24 cellular contexts compared by ENCODE assay signal in the genomic region with DNA sequence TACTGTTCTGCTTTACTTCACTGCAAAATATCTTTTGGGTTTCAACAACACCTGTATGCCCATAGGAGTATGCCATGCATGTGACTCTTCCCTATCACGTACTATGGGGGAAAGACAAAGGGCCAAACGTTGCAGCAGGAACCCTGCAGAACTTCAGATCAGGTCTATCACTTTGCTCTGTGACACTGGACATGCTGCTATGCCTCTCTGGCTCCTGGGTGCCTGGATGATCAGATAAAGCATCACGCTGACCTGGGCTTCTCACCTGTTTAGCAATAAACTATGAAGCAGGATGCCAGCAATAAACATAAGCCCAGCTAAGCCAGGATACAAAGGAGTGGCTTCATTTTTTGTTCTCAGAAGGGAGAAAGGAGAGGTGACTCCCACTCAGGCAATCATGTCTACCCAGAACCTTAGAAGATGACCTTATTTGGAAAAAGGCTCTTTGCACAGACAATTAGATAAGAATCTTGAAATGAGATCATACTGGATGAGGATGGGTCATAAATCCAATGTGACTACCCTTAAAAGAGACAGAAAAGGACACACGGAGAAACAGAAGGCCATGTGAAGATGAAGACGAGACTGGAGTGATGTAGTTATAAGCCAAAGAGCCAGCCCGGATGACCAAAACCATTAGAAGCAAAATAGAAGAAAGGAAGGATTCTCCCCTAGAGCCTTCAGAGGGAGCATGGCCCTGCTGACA. TPM values are rescaled to one million over a fixed set of nuclear protein-coding genes. Genes with fewer than 3 reads are reported as not detected.
DNase-seq lines count a peak whose midpoint lies in the region; ATAC-seq, FAIRE-seq and TF ChIP-seq lines count a peak whose summit lies in the region.
"Had no signal": no experiment of that assay in that cellular context is flagged by ENCODE, and none has a peak within 500 bp of the region (broad histone marks: within the 10 kb centered on the region; RNA-seq: fewer than 3 reads in every experiment).

No MANE protein-coding gene starts in this region.

- no peaks in the 10 kb centered on the region for H3K9me1 ChIP-seq in K562 (ENCODE audit: control insufficient read depth, insufficient read depth, low read length)

- no peaks in the 10 kb centered on the region for H3K79me2 ChIP-seq in K562 (ENCODE audit: control insufficient read depth, insufficient read depth, low read length)
- H3K79me2 ChIP-seq in smooth muscle cell (ENCODE audit: low read depth), result no peaks in the 10 kb centered on the region

- no peaks in the 10 kb centered on the region for H3K27me3 Mint-ChIP-seq in activated CD4-positive, alpha-beta T cell treated with anti-CD3 and anti-CD28 coated beads for 36 hours

- H3K27me3 ChIP-seq in K562 (ENCODE audit: control insufficient read depth in 2 of 2, insufficient read depth in 2 of 2, low read length in 2 of 2) (no peaks in the 10 kb centered on the region), smooth muscle cell (ENCODE audit: low read depth) (no peaks in the 10 kb centered on the region), HAP-1 (ENCODE audit: low read depth) (no peaks in the 10 kb centered on the region), heart left ventricle (no peaks in the 10 kb centered on the region)
- H3K27me3 ChIP-seq: neutrophil, thyroid gland had no signal

- peaks cover 7% of the 10 kb centered on the region for H3K4me1 Mint-ChIP-seq in activated CD4-positive, alpha-beta T cell treated with anti-CD3 and anti-CD28 coated beads for 36 hours

- no peaks in the 10 kb centered on the region for H3K9me3 Mint-ChIP-seq in activated CD4-positive, alpha-beta T cell treated with anti-CD3 and anti-CD28 coated beads for 36 hours (ENCODE audit: low read depth)

- FAIRE-seq in K562 (lab: Jason Lieb, UNC), result no peak
- FAIRE-seq: A549, keratinocyte had no signal

- no peak overlapping the region for H3K27ac Mint-ChIP-seq in activated CD4-positive, alpha-beta T cell treated with anti-CD3 and anti-CD28 coated beads for 36 hours
- H3K27ac Mint-ChIP-seq: activated naive CD4-positive, alpha-beta T cell treated with anti-CD3 and anti-CD28 coated beads, Interleukin-2, amount 50 U/mL, for 72 hours had no signal

- no peak for TF ChIP-seq CTCF in LNCaP clone FGC (IDR thresholded peaks at IDR 0.05; ENCODE audit: control insufficient read depth, extremely low read depth, insufficient read depth)
- no peak for TF ChIP-seq CTCF in K562 (IDR thresholded peaks at IDR 0.05 in 2 of 3, conservative IDR thresholded peaks at IDR 0.05 in 1 of 3; ENCODE audit: insufficient read depth in 2 of 3, low read depth in 1 of 3, low read length in 3 of 3)
- no peak for TF ChIP-seq CTCF in smooth muscle cell (IDR thresholded peaks at IDR 0.05; ENCODE audit: borderline replicate concordance, insufficient read depth, poor library complexity, severe bottlenecking)
- no peak for TF ChIP-seq CTCF in heart left ventricle (IDR thresholded peaks at IDR 0.05)

- H3K4me1 ChIP-seq in K562 (replicated peaks in 1 of 2; ENCODE audit: control insufficient read depth in 2 of 2, insufficient read depth in 2 of 2, low read length in 2 of 2), result peaks cover 0 to 10% of the 10 kb centered on the region in 2 experiments; a peak in 3 of 5 replicates
- no peaks in the 10 kb centered on the region for H3K4me1 ChIP-seq in smooth muscle cell (ENCODE audit: low read depth)
- H3K4me1 ChIP-seq in HAP-1, result no peaks in the 10 kb centered on the region
- H3K4me1 ChIP-seq in heart left ventricle, result peaks cover 0 to 8% (median 0%) of the 10 kb centered on the region in 12 donors
- H3K4me1 ChIP-seq: A549, thyroid gland had no signal

- H3K9me3 ChIP-seq in K562 (replicated peaks; ENCODE audit: control insufficient read depth, insufficient read depth, low read depth, low read length) (no peaks in the 10 kb centered on the region), smooth muscle cell (replicated peaks; ENCODE audit: low read depth) (no peaks in the 10 kb centered on the region), HAP-1 (no peaks in the 10 kb centered on the region), heart left ventricle (peaks cover 0 to 5% (median 0%) of the 10 kb centered on the region in 12 donors)
- H3K9me3 ChIP-seq: A549, neutrophil, thyroid gland had no signal

- TF ChIP-seq RAD21 in K562 (CRISPR knock-in tag; conservative IDR thresholded peaks at IDR 0.05 in 1 of 2, IDR thresholded peaks at IDR 0.05 in 1 of 2), result no peak

- no peaks in the 10 kb centered on the region for H3F3A ChIP-seq in smooth muscle cell (ENCODE audit: low read depth)

- H3K9ac ChIP-seq in K562 (ENCODE audit: insufficient read depth in 1 of 2, low read depth in 2 of 2, low read length in 2 of 2), result no peak overlapping the region
- no peak overlapping the region for H3K9ac ChIP-seq in smooth muscle cell (ENCODE audit: low read depth)

- in situ Hi-C loops in K562 (cut with MboI), result no loop called here
- in situ Hi-C loops in HAP-1 (cut with MboI; ENCODE audit: low sequenced_read_pairs), result no loop called here

- TF ChIP-seq POLR2A in K562 (conservative IDR thresholded peaks at IDR 0.05), result no peak
- no peak for TF ChIP-seq POLR2A in heart left ventricle (IDR thresholded peaks at IDR 0.05)

- H4K20me1 ChIP-seq in K562 (replicated peaks; ENCODE audit: control insufficient read depth, insufficient read depth, low read length), result peaks cover 4% of the 10 kb centered on the region
- H4K20me1 ChIP-seq in smooth muscle cell (ENCODE audit: low read depth), result no peaks in the 10 kb centered on the region

- WGBS in K562 (ENCODE audit: insufficient coverage, low coverage, missing lambda C conversion rate), result 24% methylated on average over 6 of the region's 6 CpGs
- 67% methylated on average over 6 of the region's 6 CpGs for WGBS in smooth muscle cell (ENCODE audit: low lambda C conversion rate)
- WGBS in heart left ventricle, 4 donors, result 88 to 92% (median 90%) methylated on average over 6 of the region's 6 CpGs

- BruUV-seq in K562 (replicated peaks; lab: Mats Ljungman, UMichigan), result no TSS peak

- POLR2A ChIA-PET in activated CD4-positive, alpha-beta T cell treated with anti-CD3 and anti-CD28 coated beads for 36 hours (lab: Charles Lee), result no interaction called here
- POLR2A ChIA-PET in K562 (lab: Yijun Ruan, JAX), result interaction anchor here (0.6 to 2.3 kb wide), 3 partner anchors 13 to 156 kb away, joined by 3 to 5 read pairs (median 3); no protein-coding TSS in a partner anchor

- H2AFZ ChIP-seq in K562 (ENCODE audit: low read depth, low read length), result no peak overlapping the region
- no peak overlapping the region for H2AFZ ChIP-seq in smooth muscle cell (ENCODE audit: low read depth)

- H3K4me2 ChIP-seq in K562 (ENCODE audit: insufficient read depth, low read length) (no peak overlapping the region), smooth muscle cell (no peak overlapping the region)
- H3K4me2 ChIP-seq: A549 had no signal

- CTCF ChIA-PET in activated CD4-positive, alpha-beta T cell treated with anti-CD3 and anti-CD28 coated beads for 36 hours (lab: Charles Lee), result interaction anchor here (0.6 to 1.9 kb wide), 6 partner anchors 15 to 1149 kb away, joined by 3 to 7 read pairs (median 4); no protein-coding TSS in a partner anchor
- CTCF ChIA-PET in K562 (lab: Yijun Ruan, JAX; ENCODE audit: low intra/inter-chr PET ratio), result no interaction called here

- peak; percentile 53 for ATAC-seq in activated CD4-positive, alpha-beta T cell treated with anti-CD3 and anti-CD28 coated beads for 36 hours
- ATAC-seq in K562 (no peak; the same call in 2 of the 3 replicates), HG03565 (IDR thresholded peaks at IDR 0.05; ENCODE audit: unreplicated experiment) (no peak), heart left ventricle (no peak)
- ATAC-seq: A549; activated naive CD4-positive, alpha-beta T cell treated with anti-CD3 and anti-CD28 coated beads, Interleukin-2, amount 50 U/mL, for 72 hours had no signal

- H3K27ac ChIP-seq in K562 (ENCODE audit: extremely low read depth, low read depth, low read length) (peak overlapping the region; percentile 41; the same call in 1 of the 3 replicates), smooth muscle cell (ENCODE audit: low read depth) (peak overlapping the region; percentile 37), heart left ventricle (no peak overlapping the region)
- H3K27ac ChIP-seq: A549, neutrophil, skin epidermis, thyroid gland had no signal

- H3K4me3 Mint-ChIP-seq in activated CD4-positive, alpha-beta T cell treated with anti-CD3 and anti-CD28 coated beads for 36 hours, result no peak overlapping the region

- DNase-seq in activated CD4-positive, alpha-beta T cell treated with anti-CD3 and anti-CD28 coated beads for 36 hours, result no peak
- DNase-seq in activated CD4-positive, alpha-beta T cell treated with anti-CD3 and anti-CD28 coated beads for 48 hours, result no peak
- peak; percentile 46 for DNase-seq in LNCaP clone FGC (ENCODE audit: low read depth)
- no peak for DNase-seq in K562 (ENCODE audit: extremely low read depth in 1 of 4, low spot score in 3 of 4)
- DNase-seq in smooth muscle cell (lab: John Stamatoyannopoulos, UW; ENCODE audit: unreplicated experiment), result no peak
- no peak for DNase-seq in HAP-1 (ENCODE audit: low spot score in 2 of 2)
- DNase-seq in heart left ventricle, result no peak
- DNase-seq: activated CD4-positive, alpha-beta T cell treated with anti-CD3 and anti-CD28 coated beads for 4 hours; DND-41; effector memory CD4-positive, alpha-beta T cell; foreskin melanocyte; mammary epithelial cell; NCI-H1436 treated with DMSO at 0.1 percent for 48 hours; NCI-H2227 treated with DMSO at 0.1 percent for 48 hours; SHP77 treated with DMSO at 0.1 percent for 48 hours; stimulated activated CD4-positive, alpha-beta T cell treated with anti-CD3 and anti-CD28 coated beads, Interleukin-2, amount 100 ng/mL, for 48 hours; stimulated activated naive CD4-positive, alpha-beta T cell; thyroid gland had no signal

- intact Hi-C loops in activated CD4-positive, alpha-beta T cell treated with anti-CD3 and anti-CD28 coated beads for 36 hours (cut with DNase I, micrococcal nuclease), result no loop called here
- intact Hi-C loops in K562 (cut with micrococcal nuclease) (no loop called here), heart left ventricle (cut with DNase I) (loop anchor here in 1 of 10 donors (10.0 kb wide), 1 partner anchor 122 kb away; no protein-coding TSS in a partner anchor)

- no peak overlapping the region for H3K4me3 ChIP-seq in LNCaP clone FGC (ENCODE audit: low read depth, low read length)
- no peak overlapping the region for H3K4me3 ChIP-seq in K562
- no peak overlapping the region for H3K4me3 ChIP-seq in smooth muscle cell
- H3K4me3 ChIP-seq in HAP-1, result no peak overlapping the region
- H3K4me3 ChIP-seq in heart left ventricle, result no peak overlapping the region
- H3K4me3 ChIP-seq: A549, skin epidermis, thyroid gland had no signal

- no peaks in the 10 kb centered on the region for H3K36me3 ChIP-seq in K562 (ENCODE audit: control insufficient read depth, insufficient read depth, low read length)
- H3K36me3 ChIP-seq in smooth muscle cell (ENCODE audit: low read depth), result no peaks in the 10 kb centered on the region
- no peaks in the 10 kb centered on the region for H3K36me3 ChIP-seq in HAP-1 (replicated peaks)
- H3K36me3 ChIP-seq in heart left ventricle, result peaks cover 0 to 8% (median 0%) of the 10 kb centered on the region in 9 donors
- H3K36me3 ChIP-seq: neutrophil, thyroid gland had no signal

- peak; percentile 58; the same call in 1 of the 2 replicates for TF ChIP-seq EP300 in K562 (IDR thresholded peaks at IDR 0.05; ENCODE audit: low read length)

- H3K36me3 Mint-ChIP-seq in activated CD4-positive, alpha-beta T cell treated with anti-CD3 and anti-CD28 coated beads for 36 hours (ENCODE audit: low read depth), result peaks cover 7% of the 10 kb centered on the region

RNA-seq across cellular contexts. Expression of a gene that starts 19.3 kb away (rescaled TPM):
- 1 to 10 TPM; 8.3 to 8.6 TPM for total RNA-seq in activated CD4-positive, alpha-beta T cell treated with anti-CD3 and anti-CD28 coated beads for 36 hours
- 5.8 and 16.8 TPM in 2 replicates for total RNA-seq in K562 (2011; cell fraction: chromatin; rRNA removed; ENCODE audit: low replicate concordance)
- 17.5 and 24.3 TPM in 2 replicates for total RNA-seq in K562 (2011; cell fraction: nucleolus; rRNA removed)
- 15.8 and 20.2 TPM in 2 replicates for total RNA-seq in K562 (2011; cell fraction: nucleoplasm; rRNA removed)
- total RNA-seq in K562 (2014; rRNA removed), result 14.1 and 16.0 TPM in 2 replicates
- 4.5 and 5.8 TPM in 2 replicates for total RNA-seq in K562 (2014; rRNA removed; fragmentation: Illumina TruSeq; extraction: Trizol)
- 9.8 and 10.8 TPM in 2 replicates for total RNA-seq in K562 (2015; rRNA removed; fragmentation: Illumina TruSeq; extraction: Trizol)
- 13.1 and 13.3 TPM in 2 replicates for total RNA-seq in K562 (2021)
- polyA plus RNA-seq in K562 (2011; rRNA removed), result 12.1 and 16.9 TPM in 2 replicates
- 20.8 and 35.7 TPM in 2 replicates for polyA plus RNA-seq in K562 (2011; cell fraction: cytosol; rRNA removed)
- 10.2 and 14.5 TPM in 2 replicates for polyA plus RNA-seq in K562 (2011; cell fraction: nucleus; rRNA removed)
- polyA plus RNA-seq in K562 (2012), result 12.2 and 18.6 TPM in 2 replicates
- 10.3 and 13.5 TPM in 2 replicates for polyA plus RNA-seq in K562 (2014; fragmentation: Illumina TruSeq; extraction: Trizol)
- 1 to 10 TPM in 1 of 2 experiments, under 1 TPM in 1; 0.65 to 1.1 TPM for polyA plus RNA-seq in K562 (2014; fragmentation: Nextera tagmentation; extraction: Ambion mirVana)
- polyA plus RNA-seq in K562 (2014; rRNA removed), result 11.9 and 13.9 TPM in 2 replicates
- 7.0 and 10.0 TPM in 2 replicates for polyA minus RNA-seq in K562 (2011; rRNA and poly(A)+ RNA removed)
- 9.9 and 10.3 TPM in 2 replicates for polyA minus RNA-seq in K562 (2011; cell fraction: cytosol; rRNA and poly(A)+ RNA removed)
- 3.1 and 5.0 TPM in 2 replicates for polyA minus RNA-seq in K562 (2011; cell fraction: nucleus; rRNA and poly(A)+ RNA removed)
- 9.2 and 9.3 TPM in 2 replicates for total RNA-seq in smooth muscle cell
- polyA plus RNA-seq in smooth muscle cell, result 14.1 and 17.9 TPM in 2 replicates
- 10 to 100 TPM; 13.8 to 36.0 (median 18.5) TPM for total RNA-seq in heart left ventricle
- 10 to 100 TPM in 1 of 2 donors, 1 to 10 TPM in 1; 9.1 to 22.4 TPM for polyA plus RNA-seq in heart left ventricle

Comparison
In these comparisons a context has a peak if more than half of its experiments do, and no peak if none do; other contexts are left out.
1. H3K27ac ChIP-seq: peak in K562 (single experiment) and smooth muscle cell (single experiment); none in heart left ventricle (0 of 12).